ENCODE assay signal across 17 cellular contexts in genomic region chr2:847669-848068, GRCh38.
A peak's percentile ranks its signal among the peaks of the same experiment; 100 is the strongest.
DNase-seq lines count a peak whose midpoint lies in the region; ATAC-seq and TF ChIP-seq lines count a peak whose summit lies in the region.
"Had no signal": no experiment of that assay in that cellular context is flagged by ENCODE, and none has a peak within 500 bp of the region (broad histone marks: within the 10 kb centered on the region; RNA-seq: fewer than 3 reads in every experiment).

No MANE protein-coding gene starts in this region.

- H3K4me3 ChIP-seq in Karpas-422 (ENCODE audit: low read length) (no peak overlapping the region), PC-3 (ENCODE audit: low read length) (no peak overlapping the region)
- H3K4me3 ChIP-seq: BLaER1 treated with 17β-estradiol and CSF1 and Interleukin-3, amounts not matched to agents 10 nM and 100 nM; GM23338 had no signal

- no peak for TF ChIP-seq CTCF in PC-3 (conservative IDR thresholded peaks at IDR 0.05; ENCODE audit: low read depth, low read length)

- H3K27me3 ChIP-seq in Karpas-422 (ENCODE audit: low read length) (no peaks in the 10 kb centered on the region), PC-3 (ENCODE audit: low read length) (peaks cover 52% of the 10 kb centered on the region)
- H3K27me3 ChIP-seq: BLaER1 treated with 17β-estradiol and CSF1 and Interleukin-3, amounts not matched to agents 10 nM and 100 nM had no signal

- POLR2A ChIA-PET in PC-3 (lab: Charles Lee; ENCODE audit: unreplicated experiment): no interaction called here

- no peaks in the 10 kb centered on the region for H3K9me2 ChIP-seq in Karpas-422 (replicated peaks; ENCODE audit: insufficient read depth, low read length)
- H3K9me2 ChIP-seq in PC-3 (replicated peaks; ENCODE audit: low read length): no peaks in the 10 kb centered on the region

- H3K9ac ChIP-seq in Karpas-422 (ENCODE audit: low read length): no peak overlapping the region
- no peak overlapping the region for H3K9ac ChIP-seq in PC-3 (ENCODE audit: low read length)
- H3K9ac ChIP-seq: BLaER1 treated with 17β-estradiol and CSF1 and Interleukin-3, amounts not matched to agents 10 nM and 100 nM had no signal

- H3K4me2 ChIP-seq in Karpas-422 (ENCODE audit: low read depth, low read length, poor library complexity, severe bottlenecking) (no peak overlapping the region), PC-3 (ENCODE audit: low read length) (no peak overlapping the region)
- H3K4me2 ChIP-seq: BLaER1 treated with 17β-estradiol and CSF1 and Interleukin-3, amounts not matched to agents 10 nM and 100 nM; GM23338 had no signal

- H3K4me1 ChIP-seq in Karpas-422 (ENCODE audit: low read length) (peaks cover 12% of the 10 kb centered on the region), PC-3 (ENCODE audit: insufficient read depth, low read length) (no peaks in the 10 kb centered on the region)

- H3K79me2 ChIP-seq in Karpas-422 (ENCODE audit: low read length): no peaks in the 10 kb centered on the region
- H3K79me2 ChIP-seq in PC-3 (ENCODE audit: low read length): no peaks in the 10 kb centered on the region

- CTCF ChIA-PET in PC-3 (lab: Charles Lee): no interaction called here

- intact Hi-C loops in PC-3 (cut with micrococcal nuclease): no loop called here
- intact Hi-C loops in left cardiac atrium (cut with DNase I): loop anchor here in 1 of 2 donors (2.0 kb wide), 1 partner anchor 35 kb away; no protein-coding TSS in a partner anchor

- ATAC-seq in PC-3 (no peak), left cardiac atrium (no peak)
- ATAC-seq: GM23338 had no signal

- H4K20me1 ChIP-seq in Karpas-422 (ENCODE audit: insufficient read depth, low read depth, low read length) (no peaks in the 10 kb centered on the region), PC-3 (ENCODE audit: low read length) (no peaks in the 10 kb centered on the region)
- H4K20me1 ChIP-seq: BLaER1 treated with 17β-estradiol and CSF1 and Interleukin-3, amounts not matched to agents 10 nM and 100 nM had no signal

- DNase-seq in SHP77 (lab: John Stamatoyannopoulos, UW) (peak; percentile 12 to 32), SHP77 treated with DMSO at 0.1 percent for 48 hours (lab: John Stamatoyannopoulos, UW) (no peak), Karpas-422 (no peak), PC-3 (peak; percentile 43), islet precursor cell (peak; percentile 11), left cardiac atrium (no peak), NCI-H69 (lab: John Stamatoyannopoulos, UW) (no peak)
- DNase-seq: ACHN; Calu3; CD4-positive, CD25-positive, alpha-beta regulatory T cell; DMS 273 treated with DMSO at 0.1 percent for 48 hours; DMS79 treated with DMSO at 0.1 percent for 48 hours; EL; H7 had no signal

- H3K27ac ChIP-seq in Karpas-422 (ENCODE audit: low read length) (peak overlapping the region; percentile 24; the same call in 1 of the 2 replicates), PC-3 (ENCODE audit: low read length) (no peak overlapping the region)
- H3K27ac ChIP-seq: BLaER1 treated with 17β-estradiol and CSF1 and Interleukin-3, amounts not matched to agents 10 nM and 100 nM; HL-60 had no signal

- H3K9me3 ChIP-seq in Karpas-422 (ENCODE audit: low read length) (no peaks in the 10 kb centered on the region), PC-3 (ENCODE audit: low read length) (no peaks in the 10 kb centered on the region)

- no peaks in the 10 kb centered on the region for H3K36me3 ChIP-seq in Karpas-422 (ENCODE audit: insufficient read depth, low read length)
- no peaks in the 10 kb centered on the region for H3K36me3 ChIP-seq in PC-3 (ENCODE audit: low read depth, low read length)
- H3K36me3 ChIP-seq: BLaER1 treated with 17β-estradiol and CSF1 and Interleukin-3, amounts not matched to agents 10 nM and 100 nM had no signal

- H2AFZ ChIP-seq in Karpas-422 (ENCODE audit: low read length) (no peak overlapping the region), PC-3 (ENCODE audit: low read length) (no peak overlapping the region)
- H2AFZ ChIP-seq: GM23338 had no signal

- H3F3A ChIP-seq in PC-3 (ENCODE audit: low read length, unreplicated experiment): no peaks in the 10 kb centered on the region

- no TSS peak for BruUV-seq in PC-3 (replicated peaks; lab: Mats Ljungman, UMichigan)

Comparison
In these comparisons a context has a peak if more than half of its experiments do, and no peak if none do; other contexts are left out.
1. DNase-seq: peak in SHP77 (2 of 2), PC-3 (single experiment) and islet precursor cell (single experiment); none in SHP77 treated with DMSO at 0.1 percent for 48 hours (single experiment), Karpas-422 (single experiment), left cardiac atrium (single experiment) and NCI-H69 (single experiment).